ENCODE assay signal across 2 cellular contexts in genomic region chr1:152029144-152029936, GRCh38.
TF ChIP-seq lines count a peak whose summit lies in the region.

No MANE protein-coding gene starts in this region.

TF ChIP-seq in HepG2, 621 proteins besides CTCF, POLR2A, EP300 and RAD21:
- 0 out of 2 replicates have a peak, but pooled peaks have one; percentile 16 for TF ChIP-seq ZNF644 (CRISPR knock-in tag; IDR thresholded peaks at IDR 0.05; ENCODE audit: low read depth)
- peak in 1 of 2 experiments; percentile 94; a peak in 2 of 4 replicates for TF ChIP-seq ATF4 (CRISPR knock-in tag; IDR thresholded peaks at IDR 0.05)
- no peak for TF ChIP-seq GTF2F1 (IDR thresholded peaks at IDR 0.05; ENCODE audit: low read length)
- no peak for TF ChIP-seq IRF1 (CRISPR knock-in tag; IDR thresholded peaks at IDR 0.05; ENCODE audit: low read depth)
- TF ChIP-seq ATF7 (IDR thresholded peaks at IDR 0.05) = peak; percentile 50; the same call in 1 of the 2 replicates
- TF ChIP-seq ATF7 (CRISPR knock-in tag; IDR thresholded peaks at IDR 0.05) = no peak
- TF ChIP-seq CEBPB (IDR thresholded peaks at IDR 0.05; ENCODE audit: borderline replicate concordance, low read depth, low read length) = peak; percentile 68
- TF ChIP-seq CEBPG (CRISPR knock-in tag; IDR thresholded peaks at IDR 0.05) = peak; percentile 78
- TF ChIP-seq ELF3 (CRISPR knock-in tag; IDR thresholded peaks at IDR 0.05) = no peak

TF ChIP-seq in H1, 55 proteins besides CTCF, POLR2A, EP300 and RAD21:
- no peak for TF ChIP-seq JUN (IDR thresholded peaks at IDR 0.05; ENCODE audit: low read depth, low read length)
- no peak for TF ChIP-seq CBX8 (IDR thresholded peaks at IDR 0.05; ENCODE audit: borderline replicate concordance, low read depth, low read length)
- TF ChIP-seq CEBPB (IDR thresholded peaks at IDR 0.05; ENCODE audit: low read depth, low read length) = peak; percentile 17; the same call in 1 of the 2 replicates
- TF ChIP-seq SP1 (IDR thresholded peaks at IDR 0.05; ENCODE audit: low read depth, low read length) = no peak
- TF ChIP-seq MAFK (IDR thresholded peaks at IDR 0.05; ENCODE audit: low read depth, low read length) = no peak
- TF ChIP-seq ASH2L (IDR thresholded peaks at IDR 0.05; ENCODE audit: low read length) = no peak
